In genomic region chr22:38465673-38466490, GRCh38 we compare ENCODE assay signal across 1 cellular context.
TF ChIP-seq lines count a peak whose summit lies in the region.

No MANE protein-coding gene starts in this region.

TF ChIP-seq in IMR-90, 13 proteins besides CTCF, POLR2A, EP300 and RAD21:
- no peak for TF ChIP-seq RCOR1 (IDR thresholded peaks at IDR 0.05; ENCODE audit: insufficient replicate concordance, low read length)
- no peak for TF ChIP-seq SMC3 (IDR thresholded peaks at IDR 0.05; ENCODE audit: low read depth, low read length)
- TF ChIP-seq BHLHE40 (IDR thresholded peaks at IDR 0.05; ENCODE audit: low read depth, low read length) = no peak
- no peak for TF ChIP-seq RFX5 (IDR thresholded peaks at IDR 0.05; ENCODE audit: low read depth, low read length)
- no peak for TF ChIP-seq USF2 (IDR thresholded peaks at IDR 0.05; ENCODE audit: low read depth, low read length)
- no peak for TF ChIP-seq MAFK (IDR thresholded peaks at IDR 0.05; ENCODE audit: low read depth, low read length)
- TF ChIP-seq CEBPB (IDR thresholded peaks at IDR 0.05; ENCODE audit: low read depth, low read length) = no peak
- no peak for TF ChIP-seq ELK1 (IDR thresholded peaks at IDR 0.05; ENCODE audit: borderline replicate concordance, low read depth, low read length)
- no peak for TF ChIP-seq MAZ (IDR thresholded peaks at IDR 0.05; ENCODE audit: borderline replicate concordance, low read depth, low read length)
- no peak for TF ChIP-seq MXI1 (IDR thresholded peaks at IDR 0.05; ENCODE audit: borderline replicate concordance, low read depth, low read length)
- no peak for TF ChIP-seq FOS (IDR thresholded peaks at IDR 0.05; ENCODE audit: low read depth, low read length)
- no peak for TF ChIP-seq NFE2L2 (IDR thresholded peaks at IDR 0.05; ENCODE audit: low read depth, low read length)
- TF ChIP-seq CHD1 (IDR thresholded peaks at IDR 0.05; ENCODE audit: low read depth, low read length) = no peak
